ENCODE assay signal across 8 cellular contexts in the genomic region with DNA sequence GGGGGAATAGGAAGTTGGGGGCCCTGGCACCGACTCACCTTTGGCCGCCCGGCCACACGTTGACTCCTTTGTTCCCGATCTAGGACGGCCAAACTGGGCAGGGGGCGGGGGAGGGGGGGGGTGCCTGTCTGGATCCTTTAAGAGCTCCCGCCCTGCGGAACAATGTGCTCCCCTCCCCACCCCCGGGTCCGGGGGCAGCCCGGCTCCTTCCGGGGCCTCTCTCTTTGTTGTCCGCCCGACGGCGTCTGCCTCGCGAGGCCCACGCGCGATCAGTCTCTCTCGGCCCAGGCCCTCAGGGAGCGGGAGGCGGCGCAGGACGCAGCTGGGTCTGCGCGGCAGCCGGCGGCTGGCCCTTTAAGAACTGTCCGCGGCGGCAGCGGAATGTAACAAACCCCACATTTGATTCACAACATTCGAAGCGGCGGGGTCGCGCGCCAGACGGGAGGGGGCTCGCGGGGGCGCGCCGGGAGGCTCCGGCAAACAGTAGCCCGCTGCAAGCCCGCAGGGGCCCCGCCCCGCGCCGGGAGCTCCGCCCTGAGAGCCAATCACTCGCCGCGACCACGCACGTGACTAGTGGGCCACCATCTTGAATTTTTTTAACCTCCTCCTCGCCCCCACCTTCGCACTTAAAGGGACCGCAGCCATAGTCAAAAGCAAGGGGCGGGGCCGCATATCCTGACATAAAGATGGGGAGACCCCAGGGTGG. TPM values are rescaled to one million over a fixed set of nuclear protein-coding genes. Genes with fewer than 3 reads are reported as not detected.
DNase-seq lines count a peak whose midpoint lies in the region; ATAC-seq and TF ChIP-seq lines count a peak whose summit lies in the region.

Gene RNF44, minus strand, starts transcription at position 501 of the 706 bp plus-strand sequence. CDS start 4,930 bp downstream, outside the sequence.

- H3K27ac ChIP-seq in caudate nucleus (ENCODE audit: low read depth, low read length) (peak within 1 kb of the TSS; percentile 100), spleen (peak within 1 kb of the TSS; percentile 94 to 100 (median 99))

- peak in 2 of 3 donors; percentile 52 to 79 for TF ChIP-seq POLR2A in spleen (IDR thresholded peaks at IDR 0.05)

- no peaks in the 10 kb centered on the region for H3K27me3 ChIP-seq in spleen (replicated peaks in 1 of 7)

- H3K9me3 ChIP-seq in spleen, result no peaks in the 10 kb centered on the region

- DNase-seq in AG09319 (ENCODE audit: extremely low read depth, low read depth) (peak; percentile 95), NCI-H345 treated with DMSO at 0.1 percent for 48 hours (lab: John Stamatoyannopoulos, UW; ENCODE audit: unreplicated experiment) (peak; percentile 95), caudate nucleus (lab: John Stamatoyannopoulos, UW) (peak; percentile 79 to 99 (median 97)), iris pigment epithelial cell (ENCODE audit: low read depth) (peak; percentile 98), spleen (peak; percentile 100)
- DNase-seq in activated CD4-positive, CD25-positive, alpha-beta regulatory T cell (lab: John Stamatoyannopoulos, UW), result peak; percentile 91 to 99 (median 96)

- H3K36me3 ChIP-seq in spleen, result peaks cover 0 to 24% (median 3%) of the 10 kb centered on the region in 6 donors

- H3K4me3 ChIP-seq in spleen, result peak within 1 kb of the TSS; percentile 90 to 99 (median 98)

- intact Hi-C loops in spleen (cut with DNase I; ENCODE audit: low total_unique reads), result loop anchor here (10.0 kb wide), 1 partner anchor 92 kb away; the partner anchor contains the start of gene FAF2

- ATAC-seq in GM19025 (IDR thresholded peaks at IDR 0.05; ENCODE audit: low read depth, unreplicated experiment) (peak; percentile 47), HG03342 (IDR thresholded peaks at IDR 0.05; ENCODE audit: unreplicated experiment) (peak; percentile 54)

- peaks cover 53 to 86% (median 81%) of the 10 kb centered on the region in 6 donors for H3K4me1 ChIP-seq in spleen

- no peak for TF ChIP-seq CTCF in AG09319 (IDR thresholded peaks at IDR 0.05; ENCODE audit: low read depth, low read length)
- peak in 1 of 11 experiments; percentile 21 for TF ChIP-seq CTCF in spleen (IDR thresholded peaks at IDR 0.05 in 8 of 11, conservative IDR thresholded peaks at IDR 0.05 in 3 of 11)

- WGBS in spleen, 5 donors, result 0 to 1% (median 0%) methylated on average over 12 to 65 of the region's 65 CpGs

RNA-seq across cellular contexts. Expression of gene RNF44, which starts in this region (rescaled TPM):
- 100 to 1,000 TPM in 6 of 7 donors, 10 to 100 TPM in 1; 75.1 to 143 (median 121) TPM for total RNA-seq in spleen
- polyA plus RNA-seq in spleen, result 10 to 100 TPM; 28.0 to 82.1 (median 44.4) TPM

Comparison
In these comparisons a context has a peak if more than half of its experiments do, and no peak if none do; other contexts are left out.
1. Peak in every context shown above with its lines: DNase-seq, ATAC-seq, H3K4me3 ChIP-seq and H3K27ac ChIP-seq.